In genomic region chr7:81638216-81638615, GRCh38 we compare ENCODE assay signal across 1 cellular context.
A peak's percentile ranks its signal among the peaks of the same experiment; 100 is the strongest.
TF ChIP-seq lines count a peak whose summit lies in the region.

No MANE protein-coding gene starts in this region.

TF ChIP-seq in HEK293, 187 proteins besides CTCF, POLR2A, EP300 and RAD21 (continued from another document and continues in another):
- TF ChIP-seq, protein P1, sequence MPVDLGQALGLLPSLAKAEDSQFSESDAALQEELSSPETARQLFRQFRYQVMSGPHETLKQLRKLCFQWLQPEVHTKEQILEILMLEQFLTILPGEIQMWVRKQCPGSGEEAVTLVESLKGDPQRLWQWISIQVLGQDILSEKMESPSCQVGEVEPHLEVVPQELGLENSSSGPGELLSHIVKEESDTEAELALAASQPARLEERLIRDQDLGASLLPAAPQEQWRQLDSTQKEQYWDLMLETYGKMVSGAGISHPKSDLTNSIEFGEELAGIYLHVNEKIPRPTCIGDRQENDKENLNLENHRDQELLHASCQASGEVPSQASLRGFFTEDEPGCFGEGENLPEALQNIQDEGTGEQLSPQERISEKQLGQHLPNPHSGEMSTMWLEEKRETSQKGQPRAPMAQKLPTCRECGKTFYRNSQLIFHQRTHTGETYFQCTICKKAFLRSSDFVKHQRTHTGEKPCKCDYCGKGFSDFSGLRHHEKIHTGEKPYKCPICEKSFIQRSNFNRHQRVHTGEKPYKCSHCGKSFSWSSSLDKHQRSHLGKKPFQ (tag by site-specific recombination; IDR thresholded peaks at IDR 0.05): no peak
- TF ChIP-seq, protein P2, sequence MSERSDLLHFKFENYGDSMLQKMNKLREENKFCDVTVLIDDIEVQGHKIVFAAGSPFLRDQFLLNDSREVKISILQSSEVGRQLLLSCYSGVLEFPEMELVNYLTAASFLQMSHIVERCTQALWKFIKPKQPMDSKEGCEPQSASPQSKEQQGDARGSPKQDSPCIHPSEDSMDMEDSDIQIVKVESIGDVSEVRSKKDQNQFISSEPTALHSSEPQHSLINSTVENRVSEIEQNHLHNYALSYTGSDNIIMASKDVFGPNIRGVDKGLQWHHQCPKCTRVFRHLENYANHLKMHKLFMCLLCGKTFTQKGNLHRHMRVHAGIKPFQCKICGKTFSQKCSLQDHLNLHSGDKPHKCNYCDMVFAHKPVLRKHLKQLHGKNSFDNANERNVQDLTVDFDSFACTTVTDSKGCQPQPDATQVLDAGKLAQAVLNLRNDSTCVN (tag by site-specific recombination; optimal IDR thresholded peaks at IDR 0.05): no peak
- TF ChIP-seq, protein P3, sequence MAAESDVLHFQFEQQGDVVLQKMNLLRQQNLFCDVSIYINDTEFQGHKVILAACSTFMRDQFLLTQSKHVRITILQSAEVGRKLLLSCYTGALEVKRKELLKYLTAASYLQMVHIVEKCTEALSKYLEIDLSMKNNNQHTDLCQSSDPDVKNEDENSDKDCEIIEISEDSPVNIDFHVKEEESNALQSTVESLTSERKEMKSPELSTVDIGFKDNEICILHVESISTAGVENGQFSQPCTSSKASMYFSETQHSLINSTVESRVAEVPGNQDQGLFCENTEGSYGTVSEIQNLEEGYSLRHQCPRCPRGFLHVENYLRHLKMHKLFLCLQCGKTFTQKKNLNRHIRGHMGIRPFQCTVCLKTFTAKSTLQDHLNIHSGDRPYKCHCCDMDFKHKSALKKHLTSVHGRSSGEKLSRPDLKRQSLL (tag by site-specific recombination; IDR thresholded peaks at IDR 0.05): no peak
- TF ChIP-seq ZNF677 (tag by site-specific recombination; IDR thresholded peaks at IDR 0.05) (no peak), ZNF580 (tag by site-specific recombination; IDR thresholded peaks at IDR 0.05) (no peak), ZNF561 (tag by site-specific recombination; IDR thresholded peaks at IDR 0.05; ENCODE audit: borderline replicate concordance) (no peak), ZSCAN4 (tag by site-specific recombination; IDR thresholded peaks at IDR 0.05) (no peak), ZNF548 (tag by site-specific recombination; IDR thresholded peaks at IDR 0.05) (no peak), ZNF544 (tag by site-specific recombination; IDR thresholded peaks at IDR 0.05) (no peak), ZNF10 (tag by site-specific recombination; IDR thresholded peaks at IDR 0.05) (0 out of 2 replicates have a peak, but pooled peaks have one; percentile 37), TCF7L2 (IDR thresholded peaks at IDR 0.05; ENCODE audit: borderline replicate concordance, low read depth, low read length) (peak; percentile 64; the same call in 1 of the 2 replicates), ZNF391 (tag by site-specific recombination; IDR thresholded peaks at IDR 0.05; ENCODE audit: borderline replicate concordance, low read depth) (no peak), GLIS2 (tag by site-specific recombination; IDR thresholded peaks at IDR 0.05) (no peak), KLF8 (tag by site-specific recombination; IDR thresholded peaks at IDR 0.05) (peak; percentile 54; the same call in 1 of the 2 replicates), ZNF785 (tag by site-specific recombination; IDR thresholded peaks at IDR 0.05) (no peak), SALL2 (tag by site-specific recombination; IDR thresholded peaks at IDR 0.05; ENCODE audit: borderline replicate concordance) (no peak), ZNF48 (tag by site-specific recombination; IDR thresholded peaks at IDR 0.05) (no peak), IKZF3 (tag by site-specific recombination; IDR thresholded peaks at IDR 0.05) (0 out of 2 replicates have a peak, but pooled peaks have one; percentile 28), ZNF791 (tag by site-specific recombination; IDR thresholded peaks at IDR 0.05) (no peak), KLF7 (tag by site-specific recombination; IDR thresholded peaks at IDR 0.05; ENCODE audit: borderline replicate concordance) (no peak), HOXC10 (CRISPR knock-in tag; IDR thresholded peaks at IDR 0.05) (no peak), ZBTB1 (tag by site-specific recombination; IDR thresholded peaks at IDR 0.05) (no peak), ZBTB21 (tag by site-specific recombination; IDR thresholded peaks at IDR 0.05) (no peak), ZNF132 (tag by site-specific recombination; IDR thresholded peaks at IDR 0.05; ENCODE audit: borderline replicate concordance) (no peak), ZNF140 (tag by site-specific recombination; IDR thresholded peaks at IDR 0.05) (no peak), ZNF248 (tag by site-specific recombination; IDR thresholded peaks at IDR 0.05) (no peak), ZNF747 (tag by site-specific recombination; IDR thresholded peaks at IDR 0.05) (no peak), ZNF596 (tag by site-specific recombination; IDR thresholded peaks at IDR 0.05) (no peak), ZBTB20 (tag by site-specific recombination; IDR thresholded peaks at IDR 0.05) (no peak), PRDM1 (tag by site-specific recombination; IDR thresholded peaks at IDR 0.05) (no peak), ZFP69B (tag by site-specific recombination; IDR thresholded peaks at IDR 0.05) (no peak), SP3 (tag by site-specific recombination; IDR thresholded peaks at IDR 0.05) (no peak), ZSCAN18 (tag by site-specific recombination; IDR thresholded peaks at IDR 0.05) (no peak), GFI1B (tag by site-specific recombination; IDR thresholded peaks at IDR 0.05) (no peak), ZNF658 (tag by site-specific recombination; IDR thresholded peaks at IDR 0.05) (no peak), ZNF433 (tag by site-specific recombination; IDR thresholded peaks at IDR 0.05; ENCODE audit: low read depth) (no peak), ZNF837 (tag by site-specific recombination; IDR thresholded peaks at IDR 0.05) (no peak), ZNF626 (tag by site-specific recombination; IDR thresholded peaks at IDR 0.05) (no peak), ZNF549 (tag by site-specific recombination; IDR thresholded peaks at IDR 0.05) (no peak), ZNF501 (tag by site-specific recombination; IDR thresholded peaks at IDR 0.05) (no peak), REPIN1 (tag by site-specific recombination; IDR thresholded peaks at IDR 0.05; ENCODE audit: low read depth) (no peak), ZNF354C (tag by site-specific recombination; IDR thresholded peaks at IDR 0.05; ENCODE audit: borderline replicate concordance, low read depth) (no peak), ZBTB8A (tag by site-specific recombination; IDR thresholded peaks at IDR 0.05) (no peak), ZNF426 (tag by site-specific recombination; IDR thresholded peaks at IDR 0.05) (no peak), ZBTB17 (tag by site-specific recombination; IDR thresholded peaks at IDR 0.05) (peak; percentile 13; the same call in 1 of the 2 replicates), ZXDB (tag by site-specific recombination; IDR thresholded peaks at IDR 0.05) (peak; percentile 44; the same call in 1 of the 2 replicates), ZNF398 (tag by site-specific recombination; IDR thresholded peaks at IDR 0.05) (no peak), ZNF585B (tag by site-specific recombination; IDR thresholded peaks at IDR 0.05) (no peak), GLI2 (tag by site-specific recombination; IDR thresholded peaks at IDR 0.05; ENCODE audit: borderline replicate concordance, low read depth) (no peak)
- TF ChIP-seq, protein P4, sequence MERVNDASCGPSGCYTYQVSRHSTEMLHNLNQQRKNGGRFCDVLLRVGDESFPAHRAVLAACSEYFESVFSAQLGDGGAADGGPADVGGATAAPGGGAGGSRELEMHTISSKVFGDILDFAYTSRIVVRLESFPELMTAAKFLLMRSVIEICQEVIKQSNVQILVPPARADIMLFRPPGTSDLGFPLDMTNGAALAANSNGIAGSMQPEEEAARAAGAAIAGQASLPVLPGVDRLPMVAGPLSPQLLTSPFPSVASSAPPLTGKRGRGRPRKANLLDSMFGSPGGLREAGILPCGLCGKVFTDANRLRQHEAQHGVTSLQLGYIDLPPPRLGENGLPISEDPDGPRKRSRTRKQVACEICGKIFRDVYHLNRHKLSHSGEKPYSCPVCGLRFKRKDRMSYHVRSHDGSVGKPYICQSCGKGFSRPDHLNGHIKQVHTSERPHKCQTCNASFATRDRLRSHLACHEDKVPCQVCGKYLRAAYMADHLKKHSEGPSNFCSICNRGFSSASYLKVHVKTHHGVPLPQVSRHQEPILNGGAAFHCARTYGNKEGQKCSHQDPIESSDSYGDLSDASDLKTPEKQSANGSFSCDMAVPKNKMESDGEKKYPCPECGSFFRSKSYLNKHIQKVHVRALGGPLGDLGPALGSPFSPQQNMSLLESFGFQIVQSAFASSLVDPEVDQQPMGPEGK (tag by site-specific recombination; IDR thresholded peaks at IDR 0.05): no peak
- TF ChIP-seq, protein P5, sequence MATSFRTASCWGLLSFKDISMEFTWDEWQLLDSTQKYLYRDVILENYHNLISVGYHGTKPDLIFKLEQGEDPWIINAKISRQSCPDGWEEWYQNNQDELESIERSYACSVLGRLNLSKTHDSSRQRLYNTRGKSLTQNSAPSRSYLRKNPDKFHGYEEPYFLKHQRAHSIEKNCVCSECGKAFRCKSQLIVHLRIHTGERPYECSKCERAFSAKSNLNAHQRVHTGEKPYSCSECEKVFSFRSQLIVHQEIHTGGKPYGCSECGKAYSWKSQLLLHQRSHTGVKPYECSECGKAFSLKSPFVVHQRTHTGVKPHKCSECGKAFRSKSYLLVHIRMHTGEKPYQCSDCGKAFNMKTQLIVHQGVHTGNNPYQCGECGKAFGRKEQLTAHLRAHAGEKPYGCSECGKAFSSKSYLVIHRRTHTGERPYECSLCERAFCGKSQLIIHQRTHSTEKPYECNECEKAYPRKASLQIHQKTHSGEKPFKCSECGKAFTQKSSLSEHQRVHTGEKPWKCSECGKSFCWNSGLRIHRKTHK (tag by site-specific recombination; IDR thresholded peaks at IDR 0.05): no peak
- TF ChIP-seq, protein P6, sequence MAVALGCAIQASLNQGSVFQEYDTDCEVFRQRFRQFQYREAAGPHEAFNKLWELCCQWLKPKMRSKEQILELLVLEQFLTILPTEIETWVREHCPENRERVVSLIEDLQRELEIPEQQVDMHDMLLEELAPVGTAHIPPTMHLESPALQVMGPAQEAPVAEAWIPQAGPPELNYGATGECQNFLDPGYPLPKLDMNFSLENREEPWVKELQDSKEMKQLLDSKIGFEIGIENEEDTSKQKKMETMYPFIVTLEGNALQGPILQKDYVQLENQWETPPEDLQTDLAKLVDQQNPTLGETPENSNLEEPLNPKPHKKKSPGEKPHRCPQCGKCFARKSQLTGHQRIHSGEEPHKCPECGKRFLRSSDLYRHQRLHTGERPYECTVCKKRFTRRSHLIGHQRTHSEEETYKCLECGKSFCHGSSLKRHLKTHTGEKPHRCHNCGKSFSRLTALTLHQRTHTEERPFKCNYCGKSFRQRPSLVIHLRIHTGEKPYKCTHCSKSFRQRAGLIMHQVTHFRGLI (tag by site-specific recombination; IDR thresholded peaks at IDR 0.05): no peak
